Comparison of ENCODE assay signal across 17 cellular contexts in genomic region chr2:62450716-62451191, GRCh38.
"Had no signal": no experiment of that assay in that cellular context is flagged by ENCODE, and none has a peak within 500 bp of the region (broad histone marks: within the 10 kb centered on the region; RNA-seq: fewer than 3 reads in every experiment).

No MANE protein-coding gene starts in this region.

- H3K27me3 Mint-ChIP-seq: activated CD4-positive, alpha-beta memory T cell treated with anti-CD3 and anti-CD28 coated beads for 36 hours; dendritic cell treated with granulocyte-macrophage colony-stimulating factor and Interleukin-4, amounts not matched to agents 40 ng/mL and 50 ng/mL, for 4 days; memory B cell had no signal

- FAIRE-seq: endometrium, keratinocyte had no signal

- H3K36me3 ChIP-seq: left lung, thyroid gland had no signal

- H3K4me3 ChIP-seq: left lung, thyroid gland had no signal

- H3K27ac ChIP-seq: left lung, thyroid gland had no signal

- H3K4me3 Mint-ChIP-seq: activated CD4-positive, alpha-beta memory T cell treated with anti-CD3 and anti-CD28 coated beads for 36 hours; activated naive CD8-positive, alpha-beta T cell treated with anti-CD3 and anti-CD28 coated beads, Interleukin-2, amount 50 U/mL, for 24 hours; activated T-cell treated with anti-CD3 and anti-CD28 coated beads, Interleukin-2, amount 50 U/mL, for 72 hours; dendritic cell treated with granulocyte-macrophage colony-stimulating factor and Interleukin-4, amounts not matched to agents 40 ng/mL and 50 ng/mL, for 4 days; memory B cell had no signal

- DNase-seq: activated CD4-positive, alpha-beta memory T cell treated with anti-CD3 and anti-CD28 coated beads for 36 hours; activated CD4-positive, alpha-beta T cell treated with anti-CD3 and anti-CD28 coated beads for 48 hours; activated gamma-delta T cell; activated naive CD4-positive, alpha-beta T cell treated with anti-CD3 and anti-CD28 coated beads, Interleukin-2, amount 50 U/mL, for 16 hours; activated naive CD8-positive, alpha-beta T cell treated with anti-CD3 and anti-CD28 coated beads, Interleukin-2, amount 50 U/mL, for 24 hours; activated T-cell treated with anti-CD3 and anti-CD28 coated beads, Interleukin-2, amount 50 U/mL, for 72 hours; effector CD4-positive, alpha-beta T cell; foreskin fibroblast; left lung; nucleus accumbens; stimulated activated CD4-positive, alpha-beta T cell treated with anti-CD3 and anti-CD28 coated beads, Interleukin-4, amount 100 ng/mL, for 24 hours; stimulated activated naive CD4-positive, alpha-beta T cell treated with Interleukin-2 at 50 U/mL for 16 hours; thyroid gland had no signal

- H3K27ac Mint-ChIP-seq: activated CD4-positive, alpha-beta memory T cell treated with anti-CD3 and anti-CD28 coated beads for 36 hours; activated naive CD8-positive, alpha-beta T cell treated with anti-CD3 and anti-CD28 coated beads, Interleukin-2, amount 50 U/mL, for 24 hours; activated T-cell treated with anti-CD3 and anti-CD28 coated beads, Interleukin-2, amount 50 U/mL, for 72 hours; dendritic cell treated with granulocyte-macrophage colony-stimulating factor and Interleukin-4, amounts not matched to agents 40 ng/mL and 50 ng/mL, for 4 days; memory B cell had no signal

- H3K27me3 ChIP-seq: left lung, thyroid gland had no signal

- H3K4me1 Mint-ChIP-seq: activated naive CD8-positive, alpha-beta T cell treated with anti-CD3 and anti-CD28 coated beads, Interleukin-2, amount 50 U/mL, for 24 hours; memory B cell had no signal

- H3K9me3 Mint-ChIP-seq: activated CD4-positive, alpha-beta memory T cell treated with anti-CD3 and anti-CD28 coated beads for 36 hours; activated naive CD8-positive, alpha-beta T cell treated with anti-CD3 and anti-CD28 coated beads, Interleukin-2, amount 50 U/mL, for 24 hours; activated T-cell treated with anti-CD3 and anti-CD28 coated beads, Interleukin-2, amount 50 U/mL, for 72 hours; dendritic cell treated with granulocyte-macrophage colony-stimulating factor and Interleukin-4, amounts not matched to agents 40 ng/mL and 50 ng/mL, for 4 days; memory B cell had no signal

- H3K36me3 Mint-ChIP-seq: activated CD4-positive, alpha-beta memory T cell treated with anti-CD3 and anti-CD28 coated beads for 36 hours; memory B cell had no signal

- H3K4me1 ChIP-seq: left lung, thyroid gland had no signal

- H3K9me3 ChIP-seq: left lung, thyroid gland had no signal

- ATAC-seq: activated naive CD8-positive, alpha-beta T cell treated with anti-CD3 and anti-CD28 coated beads, Interleukin-2, amount 50 U/mL, for 24 hours; activated T-cell treated with anti-CD3 and anti-CD28 coated beads, Interleukin-2, amount 50 U/mL, for 72 hours; left lung had no signal
